In genomic region chr13:41145136-41145908, GRCh38 we compare ENCODE assay signal across 18 cellular contexts. TPM values are rescaled to one million over a fixed set of nuclear protein-coding genes. Genes with fewer than 3 reads are reported as not detected.
A peak's percentile ranks its signal among the peaks of the same experiment; 100 is the strongest.
DNase-seq lines count a peak whose midpoint lies in the region; ATAC-seq and TF ChIP-seq lines count a peak whose summit lies in the region.
"Had no signal": no experiment of that assay in that cellular context is flagged by ENCODE, and none has a peak within 500 bp of the region (broad histone marks: within the 10 kb centered on the region; RNA-seq: fewer than 3 reads in every experiment).

No MANE protein-coding gene starts in this region.

- H3K4me3 ChIP-seq in ACC112 (ENCODE audit: low read depth, low read length) (no peak overlapping the region), fibroblast of villous mesenchyme (ENCODE audit: low read depth, low read length) (no peak overlapping the region), ascending aorta (no peak overlapping the region)
- H3K4me3 ChIP-seq: right lobe of liver, SK-N-MC had no signal

- ATAC-seq in GM18870 (IDR thresholded peaks at IDR 0.05; ENCODE audit: unreplicated experiment) (no peak), GM19328 (IDR thresholded peaks at IDR 0.05; ENCODE audit: unreplicated experiment) (no peak)
- ATAC-seq: Panc1, right lobe of liver had no signal

- TF ChIP-seq CTCF in fibroblast of villous mesenchyme (IDR thresholded peaks at IDR 0.05; ENCODE audit: insufficient read depth, low read depth, low read length): no peak
- no peak for TF ChIP-seq CTCF in ascending aorta (IDR thresholded peaks at IDR 0.05)

- H3K27me3 ChIP-seq in ACC112 (ENCODE audit: insufficient read depth, low read length) (no peaks in the 10 kb centered on the region), ascending aorta (no peaks in the 10 kb centered on the region)
- H3K27me3 ChIP-seq: right lobe of liver had no signal

- peaks cover 24 to 25% of the 10 kb centered on the region in 2 donors for H3K9me3 ChIP-seq in ascending aorta

- H2AFZ ChIP-seq in ACC112 (ENCODE audit: low read length, unreplicated experiment): peak overlapping the region; percentile 2

- DNase-seq in HCEC 1CT (peak; percentile 78), amniotic epithelial cell (ENCODE audit: low read depth) (peak; percentile 25), fibroblast of villous mesenchyme (ENCODE audit: low read depth) (peak; percentile 30), ascending aorta (ENCODE audit: low spot score in 2 of 2) (no peak), head of caudate nucleus (no peak)
- DNase-seq: activated CD4-positive, alpha-beta T cell treated with anti-CD3 and anti-CD28 coated beads, Interleukin-2, amount 50 U/mL, for 48 hours; activated naive CD4-positive, alpha-beta T cell treated with anti-CD3 and anti-CD28 coated beads, Interleukin-2, amount 10 ng/mL, durations not matched to agents 7 days and 5 days; NCI-H1105; NCI-H2107; NCI-H774; occipital lobe; right lobe of liver; stimulated activated CD4-positive, alpha-beta T cell treated with anti-CD3 and anti-CD28 coated beads, Interleukin-1b, Interleukin-23, amount 100 ng/mL, for 48 hours had no signal

- H3K27ac ChIP-seq in ACC112 (ENCODE audit: low read depth, low read length) (peak overlapping the region; percentile 32; the same call in 1 of the 2 replicates), ascending aorta (no peak overlapping the region)
- H3K27ac ChIP-seq: right lobe of liver, SK-N-MC had no signal

- intact Hi-C loops in ascending aorta (cut with DNase I) (no loop called here), head of caudate nucleus (cut with DNase I) (no loop called here)

- no peaks in the 10 kb centered on the region for H3K79me2 ChIP-seq in ACC112 (ENCODE audit: control insufficient read depth, insufficient read depth, low read length, unreplicated experiment)

- H3K36me3 ChIP-seq in ACC112 (ENCODE audit: insufficient read depth, low read length): peaks cover 4% of the 10 kb centered on the region; the same call in 1 of the 2 replicates
- H3K36me3 ChIP-seq in ascending aorta: no peaks in the 10 kb centered on the region
- H3K36me3 ChIP-seq: right lobe of liver had no signal

- peaks cover 15% of the 10 kb centered on the region for H3K4me1 ChIP-seq in ACC112 (ENCODE audit: control insufficient read depth, insufficient read depth, low read length, unreplicated experiment)
- no peaks in the 10 kb centered on the region for H3K4me1 ChIP-seq in ascending aorta
- H3K4me1 ChIP-seq: right lobe of liver had no signal

RNA-seq across cellular contexts. Expression of gene KBTBD6, which starts 12.7 kb away (rescaled TPM):
- total RNA-seq in fibroblast of villous mesenchyme: 12.6 and 17.7 TPM in 2 replicates
- 2.0 TPM for total RNA-seq in ascending aorta

RNA-seq across cellular contexts. Expression of gene KBTBD7, which starts 49.0 kb away (rescaled TPM):
- total RNA-seq in fibroblast of villous mesenchyme (5.8 and 8.6 TPM in 2 replicates), ascending aorta (2.1 TPM)

Comparison
In these comparisons a context has a peak if more than half of its experiments do, and no peak if none do; other contexts are left out.
1. DNase-seq: peak in HCEC 1CT (single experiment), amniotic epithelial cell (single experiment) and fibroblast of villous mesenchyme (single experiment); none in ascending aorta (0 of 2) and head of caudate nucleus (0 of 42).